In genomic region chr6:127096167-127096566, GRCh38 we compare ENCODE assay signal across 30 cellular contexts. TPM values are rescaled to one million over a fixed set of nuclear protein-coding genes. Genes with fewer than 3 reads are reported as not detected.
"Had no signal": no experiment of that assay in that cellular context is flagged by ENCODE, and none has a peak within 500 bp of the region (broad histone marks: within the 10 kb centered on the region; RNA-seq: fewer than 3 reads in every experiment).

No MANE protein-coding gene starts in this region.

- ATAC-seq: foreskin keratinocyte; gastroesophageal sphincter; heart left ventricle; left cardiac atrium; left lung; mucosa of descending colon; natural killer cell treated with Interleukin-12 subunit alpha and Interleukin-12 subunit beta and Interleukin-15 and Interleukin-18, amount 100 ng/mL, for 72 hours; right cardiac atrium; stimulated activated memory B cell treated with anti-CD40 and anti-IgM and Interleukin-4, amounts not matched to agents 10 μg/mL and 1 μg/mL and 100 μg/mL, for 72 hours; stimulated activated naive CD8-positive, alpha-beta T cell treated with anti-CD3 and anti-CD28 coated beads, Interleukin-15, Interleukin-2, amounts not matched to agents 100 U/mL and 50 U/mL, for 24 hours had no signal

- H3K27ac Mint-ChIP-seq: dendritic cell treated with granulocyte-macrophage colony-stimulating factor and Interleukin-4, amounts not matched to agents 40 ng/mL and 50 ng/mL, for 4 days; mesothelial cell of epicardium; naive B cell; natural killer cell treated with Interleukin-12 subunit alpha and Interleukin-12 subunit beta and Interleukin-15 and Interleukin-18, amount 100 ng/mL, for 72 hours; stimulated activated memory B cell treated with anti-CD40 and anti-IgM and Interleukin-4, amounts not matched to agents 10 μg/mL and 1 μg/mL and 100 μg/mL, for 72 hours; type B pancreatic cell had no signal

- H3K4me1 Mint-ChIP-seq: naive B cell; neural crest cell; stimulated activated memory B cell treated with anti-CD40 and anti-IgM and Interleukin-4, amounts not matched to agents 10 μg/mL and 1 μg/mL and 100 μg/mL, for 72 hours had no signal

- DNase-seq: colonic mucosa; effector memory CD4-positive, alpha-beta T cell; foreskin keratinocyte; heart left ventricle; kidney; left cardiac atrium; left lung; mesenchymal stem cell; mucosa of descending colon; naive B cell; right cardiac atrium; spleen; stimulated activated CD4-positive, alpha-beta T cell treated with anti-CD3 and anti-CD28 coated beads, Interleukin-4, amount 100 ng/mL, for 4 hours; stimulated activated naive CD8-positive, alpha-beta T cell treated with anti-CD3 and anti-CD28 coated beads, Interleukin-15, Interleukin-2, amounts not matched to agents 100 U/mL and 50 U/mL, for 24 hours; testis; tibial artery had no signal

- H3K4me3 ChIP-seq: colonic mucosa, esophagus muscularis mucosa, gastroesophageal sphincter, heart left ventricle, hepatocyte, left lung, mucosa of descending colon, prostate gland, skin epidermis, spleen, testis, tibial artery had no signal

- H3K79me2 ChIP-seq: hepatocyte, parathyroid adenoma had no signal

- H3K36me3 ChIP-seq: colonic mucosa, esophagus muscularis mucosa, gastroesophageal sphincter, heart left ventricle, left lung, prostate gland, spleen, tibial artery had no signal

- H3K4me3 Mint-ChIP-seq: dendritic cell treated with granulocyte-macrophage colony-stimulating factor and Interleukin-4, amounts not matched to agents 40 ng/mL and 50 ng/mL, for 4 days; mesothelial cell of epicardium; naive B cell; natural killer cell treated with Interleukin-12 subunit alpha and Interleukin-12 subunit beta and Interleukin-15 and Interleukin-18, amount 100 ng/mL, for 72 hours; neural crest cell; stimulated activated memory B cell treated with anti-CD40 and anti-IgM and Interleukin-4, amounts not matched to agents 10 μg/mL and 1 μg/mL and 100 μg/mL, for 72 hours; type B pancreatic cell had no signal

- FAIRE-seq: endothelial cell of umbilical vein had no signal

- H3K9me3 Mint-ChIP-seq: dendritic cell treated with granulocyte-macrophage colony-stimulating factor and Interleukin-4, amounts not matched to agents 40 ng/mL and 50 ng/mL, for 4 days; mesothelial cell of epicardium; naive B cell; natural killer cell treated with Interleukin-12 subunit alpha and Interleukin-12 subunit beta and Interleukin-15 and Interleukin-18, amount 100 ng/mL, for 72 hours; neural crest cell; stimulated activated memory B cell treated with anti-CD40 and anti-IgM and Interleukin-4, amounts not matched to agents 10 μg/mL and 1 μg/mL and 100 μg/mL, for 72 hours; type B pancreatic cell had no signal

- H3K9me3 ChIP-seq: colonic mucosa, esophagus muscularis mucosa, gastroesophageal sphincter, heart left ventricle, left lung, mucosa of descending colon, prostate gland, spleen, testis, tibial artery had no signal

- H3K36me3 Mint-ChIP-seq: mesothelial cell of epicardium; naive B cell; natural killer cell treated with Interleukin-12 subunit alpha and Interleukin-12 subunit beta and Interleukin-15 and Interleukin-18, amount 100 ng/mL, for 72 hours; stimulated activated memory B cell treated with anti-CD40 and anti-IgM and Interleukin-4, amounts not matched to agents 10 μg/mL and 1 μg/mL and 100 μg/mL, for 72 hours; type B pancreatic cell had no signal

- H3K27me3 Mint-ChIP-seq: natural killer cell treated with Interleukin-12 subunit alpha and Interleukin-12 subunit beta and Interleukin-15 and Interleukin-18, amount 100 ng/mL, for 72 hours; stimulated activated memory B cell treated with anti-CD40 and anti-IgM and Interleukin-4, amounts not matched to agents 10 μg/mL and 1 μg/mL and 100 μg/mL, for 72 hours; type B pancreatic cell had no signal

- H3K27ac ChIP-seq: colonic mucosa, esophagus muscularis mucosa, foreskin keratinocyte, gastroesophageal sphincter, heart left ventricle, hepatocyte, left lung, parathyroid adenoma, prostate gland, skin epidermis, spleen, testis, tibial artery had no signal

- H2AFZ ChIP-seq: hepatocyte, parathyroid adenoma had no signal

- H3K27me3 ChIP-seq: colonic mucosa, esophagus muscularis mucosa, gastroesophageal sphincter, hepatocyte, left lung, testis, tibial artery had no signal

- H3K4me2 ChIP-seq: hepatocyte had no signal

- H3K4me1 ChIP-seq: colonic mucosa, foreskin keratinocyte, heart left ventricle, left lung, parathyroid adenoma, prostate gland, spleen, testis, tibial artery had no signal

RNA-seq across cellular contexts. Expression of gene RSPO3, which starts 22.3 kb away (rescaled TPM):
- total RNA-seq: foreskin keratinocyte; lung microvascular endothelial cell; natural killer cell treated with Interleukin-12 subunit alpha and Interleukin-12 subunit beta and Interleukin-15 and Interleukin-18, amount 100 ng/mL, for 72 hours; neural crest cell had no signal
- polyA plus RNA-seq: foreskin keratinocyte had no signal
